Comparison of ENCODE assay signal across 8 cellular contexts in genomic region chr15:63048986-63049665, GRCh38. TPM values are rescaled to one million over a fixed set of nuclear protein-coding genes. Genes with fewer than 3 reads are reported as not detected.
DNase-seq lines count a peak whose midpoint lies in the region; ATAC-seq lines count a peak whose summit lies in the region.

No MANE protein-coding gene starts in this region.

- peak; percentile 18 for ATAC-seq in effector memory CD8-positive, alpha-beta T cell (replicated peaks)
- ATAC-seq in stimulated activated naive CD8-positive, alpha-beta T cell treated with anti-CD3 and anti-CD28 coated beads, Interleukin-15, Interleukin-2, amounts not matched to agents 100 U/mL and 50 U/mL, for 24 hours = no peak
- no peak for ATAC-seq in HG03108 (IDR thresholded peaks at IDR 0.05; ENCODE audit: unreplicated experiment)

- H3K9me3 Mint-ChIP-seq in activated CD4-positive, alpha-beta T cell treated with anti-CD3 and anti-CD28 coated beads, Interleukin-2, amount 10 ng/mL, durations not matched to agents 7 days and 5 days = no peaks in the 10 kb centered on the region
- H3K9me3 Mint-ChIP-seq in effector memory CD8-positive, alpha-beta T cell = no peaks in the 10 kb centered on the region

- CTCF ChIA-PET in activated CD4-positive, alpha-beta T cell treated with anti-CD3 and anti-CD28 coated beads, Interleukin-2, amount 10 ng/mL, durations not matched to agents 7 days and 5 days (lab: Charles Lee) = interaction anchor here (0.7 to 2.8 kb wide), 11 partner anchors 8 to 71 kb away, joined by 3 to 17 read pairs (median 6); no protein-coding TSS in a partner anchor

- H3K4me3 Mint-ChIP-seq in activated CD4-positive, alpha-beta T cell treated with anti-CD3 and anti-CD28 coated beads, Interleukin-2, amount 10 ng/mL, durations not matched to agents 7 days and 5 days = peak overlapping the region; percentile 86
- H3K4me3 Mint-ChIP-seq in effector memory CD8-positive, alpha-beta T cell = peak overlapping the region; percentile 95 to 96

- peaks cover 47% of the 10 kb centered on the region for H3K27me3 Mint-ChIP-seq in activated CD4-positive, alpha-beta T cell treated with anti-CD3 and anti-CD28 coated beads, Interleukin-2, amount 10 ng/mL, durations not matched to agents 7 days and 5 days
- peaks cover 31 to 36% of the 10 kb centered on the region in 2 donors for H3K27me3 Mint-ChIP-seq in effector memory CD8-positive, alpha-beta T cell

- POLR2A ChIA-PET in activated CD4-positive, alpha-beta T cell treated with anti-CD3 and anti-CD28 coated beads, Interleukin-2, amount 10 ng/mL, durations not matched to agents 7 days and 5 days (lab: Charles Lee) = no interaction called here

- H3K4me1 Mint-ChIP-seq in activated CD4-positive, alpha-beta T cell treated with anti-CD3 and anti-CD28 coated beads, Interleukin-2, amount 10 ng/mL, durations not matched to agents 7 days and 5 days = peaks cover 20% of the 10 kb centered on the region
- H3K4me1 Mint-ChIP-seq in effector memory CD8-positive, alpha-beta T cell (ENCODE audit: low read depth in 2 of 2) = peaks cover 15 to 20% of the 10 kb centered on the region in 2 donors

- H3K36me3 Mint-ChIP-seq in activated CD4-positive, alpha-beta T cell treated with anti-CD3 and anti-CD28 coated beads, Interleukin-2, amount 10 ng/mL, durations not matched to agents 7 days and 5 days (ENCODE audit: low read depth) = no peaks in the 10 kb centered on the region
- H3K36me3 Mint-ChIP-seq in effector memory CD8-positive, alpha-beta T cell (ENCODE audit: insufficient read depth) = peaks cover 10% of the 10 kb centered on the region

- peak overlapping the region; percentile 76 for H3K27ac Mint-ChIP-seq in activated CD4-positive, alpha-beta T cell treated with anti-CD3 and anti-CD28 coated beads, Interleukin-2, amount 10 ng/mL, durations not matched to agents 7 days and 5 days
- H3K27ac Mint-ChIP-seq in effector memory CD8-positive, alpha-beta T cell = peak overlapping the region; percentile 72 to 87

- DNase-seq in NCI-H2107 treated with DMSO at 0.1 percent for 48 hours (lab: John Stamatoyannopoulos, UW; ENCODE audit: unreplicated experiment) (peak; percentile 29), NCI-H2107 (lab: John Stamatoyannopoulos, UW) (no peak), NCI-H1105 (lab: John Stamatoyannopoulos, UW) (peak; percentile 52), medulla oblongata (ENCODE audit: extremely low spot score) (peak; percentile 76)
- peak; percentile 35 for DNase-seq in activated CD4-positive, alpha-beta T cell treated with anti-CD3 and anti-CD28 coated beads, Interleukin-2, amount 10 ng/mL, durations not matched to agents 7 days and 5 days
- peak; percentile 14 to 37 (median 20) for DNase-seq in effector memory CD8-positive, alpha-beta T cell
- DNase-seq in stimulated activated naive CD8-positive, alpha-beta T cell treated with anti-CD3 and anti-CD28 coated beads, Interleukin-15, Interleukin-2, amounts not matched to agents 100 U/mL and 50 U/mL, for 24 hours = peak; percentile 48

RNA-seq across cellular contexts. Expression of gene TPM1, which starts 6.6 kb away (rescaled TPM):
- total RNA-seq in activated CD4-positive, alpha-beta T cell treated with anti-CD3 and anti-CD28 coated beads, Interleukin-2, amount 10 ng/mL, durations not matched to agents 7 days and 5 days = 1 to 10 TPM; 4.0 to 4.5 TPM
